In genomic region chr3:150307862-150308261, GRCh38 we compare ENCODE assay signal across 22 cellular contexts.
"Had no signal": no experiment of that assay in that cellular context is flagged by ENCODE, and none has a peak within 500 bp of the region (broad histone marks: within the 10 kb centered on the region; RNA-seq: fewer than 3 reads in every experiment).

No MANE protein-coding gene starts in this region.

- H3K4me3 ChIP-seq: cardiac muscle cell, left lung, lung, right lobe of liver, skin epidermis, testis, upper lobe of right lung had no signal

- H3K4me1 Mint-ChIP-seq: activated naive CD8-positive, alpha-beta T cell treated with anti-CD3 and anti-CD28 coated beads, Interleukin-2, amount 10 ng/mL, durations not matched to agents 7 days and 5 days; immature natural killer cell; stimulated activated effector memory CD8-positive, alpha-beta T cell treated with anti-CD3 and anti-CD28 coated beads, Interleukin-12 subunit alpha, Interleukin-12 subunit beta, amount 100 ng/mL, for 72 hours had no signal

- H3K27ac ChIP-seq: cardiac muscle cell, left lung, right lobe of liver, skin epidermis, testis, upper lobe of right lung had no signal

- H3K27me3 ChIP-seq: cardiac muscle cell, left lung, right lobe of liver, testis, upper lobe of right lung had no signal

- DNase-seq: activated CD4-positive, alpha-beta memory T cell treated with anti-CD3 and anti-CD28 coated beads for 36 hours; activated CD4-positive, alpha-beta T cell treated with anti-CD3 and anti-CD28 coated beads for 48 hours; activated naive CD4-positive, alpha-beta T cell treated with Interleukin-2 at 50 U/mL for 16 hours; activated naive CD8-positive, alpha-beta T cell treated with anti-CD3 and anti-CD28 coated beads, Interleukin-2, amount 10 ng/mL, durations not matched to agents 7 days and 5 days; activated T-cell treated with anti-CD3 and anti-CD28 coated beads, Interleukin-2, amount 50 U/mL, for 48 hours; amygdala; dermis blood vessel endothelial cell; effector CD8-positive, alpha-beta T cell; erythroblast; foreskin melanocyte; immature natural killer cell; left lung; nucleus accumbens; right lobe of liver; stimulated activated CD4-positive, alpha-beta T cell treated with anti-CD3 and anti-CD28 coated beads, Interleukin-2, amount 100 ng/mL, for 24 hours; testis; upper lobe of right lung had no signal

- H3K36me3 Mint-ChIP-seq: activated CD4-positive, alpha-beta memory T cell treated with anti-CD3 and anti-CD28 coated beads for 36 hours; activated naive CD8-positive, alpha-beta T cell treated with anti-CD3 and anti-CD28 coated beads, Interleukin-2, amount 10 ng/mL, durations not matched to agents 7 days and 5 days; immature natural killer cell; natural killer cell treated with Interleukin-12 subunit alpha and Interleukin-12 subunit beta and Interleukin-15 and Interleukin-18, amount 100 ng/mL, for 72 hours; stimulated activated effector memory CD8-positive, alpha-beta T cell treated with anti-CD3 and anti-CD28 coated beads, Interleukin-12 subunit alpha, Interleukin-12 subunit beta, amount 100 ng/mL, for 72 hours had no signal

- H3K4me3 Mint-ChIP-seq: activated CD4-positive, alpha-beta memory T cell treated with anti-CD3 and anti-CD28 coated beads for 36 hours; activated naive CD8-positive, alpha-beta T cell treated with anti-CD3 and anti-CD28 coated beads, Interleukin-2, amount 10 ng/mL, durations not matched to agents 7 days and 5 days; immature natural killer cell; natural killer cell treated with Interleukin-12 subunit alpha and Interleukin-12 subunit beta and Interleukin-15 and Interleukin-18, amount 100 ng/mL, for 72 hours; stimulated activated effector memory CD8-positive, alpha-beta T cell treated with anti-CD3 and anti-CD28 coated beads, Interleukin-12 subunit alpha, Interleukin-12 subunit beta, amount 100 ng/mL, for 72 hours had no signal

- H3K9me3 Mint-ChIP-seq: activated CD4-positive, alpha-beta memory T cell treated with anti-CD3 and anti-CD28 coated beads for 36 hours; activated naive CD8-positive, alpha-beta T cell treated with anti-CD3 and anti-CD28 coated beads, Interleukin-2, amount 10 ng/mL, durations not matched to agents 7 days and 5 days; immature natural killer cell; natural killer cell treated with Interleukin-12 subunit alpha and Interleukin-12 subunit beta and Interleukin-15 and Interleukin-18, amount 100 ng/mL, for 72 hours; stimulated activated effector memory CD8-positive, alpha-beta T cell treated with anti-CD3 and anti-CD28 coated beads, Interleukin-12 subunit alpha, Interleukin-12 subunit beta, amount 100 ng/mL, for 72 hours had no signal

- H3K4me1 ChIP-seq: left lung, right lobe of liver, testis, upper lobe of right lung had no signal

- H3K36me3 ChIP-seq: cardiac muscle cell, left lung, right lobe of liver, upper lobe of right lung had no signal

- H3K9me3 ChIP-seq: left lung, right lobe of liver, testis, upper lobe of right lung had no signal

- H3K27ac Mint-ChIP-seq: activated CD4-positive, alpha-beta memory T cell treated with anti-CD3 and anti-CD28 coated beads for 36 hours; activated naive CD8-positive, alpha-beta T cell treated with anti-CD3 and anti-CD28 coated beads, Interleukin-2, amount 10 ng/mL, durations not matched to agents 7 days and 5 days; immature natural killer cell; natural killer cell treated with Interleukin-12 subunit alpha and Interleukin-12 subunit beta and Interleukin-15 and Interleukin-18, amount 100 ng/mL, for 72 hours; stimulated activated effector memory CD8-positive, alpha-beta T cell treated with anti-CD3 and anti-CD28 coated beads, Interleukin-12 subunit alpha, Interleukin-12 subunit beta, amount 100 ng/mL, for 72 hours had no signal
